In the genomic region with DNA sequence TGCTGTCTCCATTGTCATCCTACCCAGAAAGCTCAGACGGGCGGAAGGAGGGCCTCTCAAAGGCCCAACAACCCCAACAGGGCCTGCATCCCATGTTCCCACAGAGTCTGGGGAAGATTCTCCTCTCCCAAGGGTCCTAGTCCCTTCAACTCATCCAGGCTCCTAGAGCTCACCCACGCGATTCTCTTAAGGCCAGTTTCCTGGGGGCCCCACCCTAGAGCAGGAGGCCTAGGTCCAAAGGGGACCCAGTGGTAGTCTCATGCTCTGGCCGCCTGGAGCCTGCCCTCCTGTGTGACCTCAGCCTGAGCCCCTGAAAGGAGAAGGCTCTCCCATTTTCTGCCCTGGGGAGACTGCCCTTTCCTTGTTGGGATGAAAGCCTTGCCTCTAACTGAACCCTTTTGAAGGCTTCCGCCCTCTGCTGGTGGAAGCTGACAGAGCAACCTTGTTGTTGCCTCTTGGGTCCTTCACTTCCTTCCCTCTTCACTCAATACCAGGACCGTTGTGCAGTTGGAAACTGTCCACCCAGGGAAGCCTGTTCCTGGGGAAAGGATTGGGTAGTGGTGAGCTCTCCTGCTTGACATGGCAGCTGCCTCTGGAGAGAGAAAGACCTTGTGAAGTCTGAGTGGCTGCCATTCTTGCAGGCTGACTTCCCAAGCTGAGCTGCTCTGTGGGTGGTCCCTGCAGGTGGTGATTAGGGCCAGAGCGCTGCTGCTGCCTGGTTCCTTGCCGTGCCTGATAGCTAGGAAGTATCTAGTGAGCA, we compare ENCODE assay signal across 8 cellular contexts.
DNase-seq lines count a peak whose midpoint lies in the region; ATAC-seq and TF ChIP-seq lines count a peak whose summit lies in the region.

No MANE protein-coding gene starts in this region.

- DNase-seq in AML-193 (lab: John Stamatoyannopoulos, UW) (peak; percentile 54 to 57), NCI-H1694 treated with DMSO at 0.1 percent for 48 hours (lab: John Stamatoyannopoulos, UW) (peak; percentile 17)
- DNase-seq in activated CD4-positive, alpha-beta T cell treated with anti-CD3 and anti-CD28 coated beads, Interleukin-2, amount 10 ng/mL, durations not matched to agents 7 days and 5 days: peak; percentile 66

- H3K4me3 Mint-ChIP-seq in activated CD4-positive, alpha-beta T cell treated with anti-CD3 and anti-CD28 coated beads, Interleukin-2, amount 10 ng/mL, durations not matched to agents 7 days and 5 days: no peak overlapping the region
- H3K4me3 Mint-ChIP-seq in nephron: no peak overlapping the region

- H3K36me3 Mint-ChIP-seq in activated CD4-positive, alpha-beta T cell treated with anti-CD3 and anti-CD28 coated beads, Interleukin-2, amount 10 ng/mL, durations not matched to agents 7 days and 5 days (ENCODE audit: low read depth): no peaks in the 10 kb centered on the region
- peaks cover 10% of the 10 kb centered on the region for H3K36me3 Mint-ChIP-seq in nephron (ENCODE audit: low read depth)

- peak overlapping the region; percentile 72 for H3K27ac Mint-ChIP-seq in activated CD4-positive, alpha-beta T cell treated with anti-CD3 and anti-CD28 coated beads, Interleukin-2, amount 10 ng/mL, durations not matched to agents 7 days and 5 days
- H3K27ac Mint-ChIP-seq in nephron: no peak overlapping the region

- TF ChIP-seq CTCF in nephron (IDR thresholded peaks at IDR 0.05; ENCODE audit: unreplicated experiment in 3 of 3): peak; percentile 34 to 55 (median 39)

- H3K9me3 Mint-ChIP-seq in activated CD4-positive, alpha-beta T cell treated with anti-CD3 and anti-CD28 coated beads, Interleukin-2, amount 10 ng/mL, durations not matched to agents 7 days and 5 days: no peaks in the 10 kb centered on the region
- no peaks in the 10 kb centered on the region for H3K9me3 Mint-ChIP-seq in nephron

- peaks cover 15% of the 10 kb centered on the region for H3K4me1 Mint-ChIP-seq in activated CD4-positive, alpha-beta T cell treated with anti-CD3 and anti-CD28 coated beads, Interleukin-2, amount 10 ng/mL, durations not matched to agents 7 days and 5 days
- peaks cover 19% of the 10 kb centered on the region for H3K4me1 Mint-ChIP-seq in nephron

- no peaks in the 10 kb centered on the region for H3K27me3 Mint-ChIP-seq in activated CD4-positive, alpha-beta T cell treated with anti-CD3 and anti-CD28 coated beads, Interleukin-2, amount 10 ng/mL, durations not matched to agents 7 days and 5 days
- H3K27me3 Mint-ChIP-seq in nephron (ENCODE audit: low read depth): no peaks in the 10 kb centered on the region

- ATAC-seq in GM18909 (IDR thresholded peaks at IDR 0.05; ENCODE audit: poor library complexity, unreplicated experiment) (peak; percentile 61), esophagus mucosa (peak; percentile 69), HG02970 (IDR thresholded peaks at IDR 0.05; ENCODE audit: low FRiP score, unreplicated experiment) (no peak), GM18868 (IDR thresholded peaks at IDR 0.05; ENCODE audit: unreplicated experiment) (no peak)

- CTCF ChIA-PET in activated CD4-positive, alpha-beta T cell treated with anti-CD3 and anti-CD28 coated beads, Interleukin-2, amount 10 ng/mL, durations not matched to agents 7 days and 5 days (lab: Charles Lee): interaction anchor here (0.6 to 2.9 kb wide), 16 partner anchors 9 to 386 kb away, joined by 3 to 19 read pairs (median 5); a partner anchor contains a TSS

- POLR2A ChIA-PET in activated CD4-positive, alpha-beta T cell treated with anti-CD3 and anti-CD28 coated beads, Interleukin-2, amount 10 ng/mL, durations not matched to agents 7 days and 5 days (lab: Charles Lee): no interaction called here

Comparison
In these comparisons a context has a peak if more than half of its experiments do, and no peak if none do; other contexts are left out.
1. ATAC-seq: peak in GM18909 (single experiment) and esophagus mucosa (single experiment); none in HG02970 (single experiment) and GM18868 (single experiment).
2. Peak in every context shown above with its lines, with median percentiles within 50 percentile points of each other: DNase-seq.